ENCODE assay signal across 1 cellular context in the genomic region with DNA sequence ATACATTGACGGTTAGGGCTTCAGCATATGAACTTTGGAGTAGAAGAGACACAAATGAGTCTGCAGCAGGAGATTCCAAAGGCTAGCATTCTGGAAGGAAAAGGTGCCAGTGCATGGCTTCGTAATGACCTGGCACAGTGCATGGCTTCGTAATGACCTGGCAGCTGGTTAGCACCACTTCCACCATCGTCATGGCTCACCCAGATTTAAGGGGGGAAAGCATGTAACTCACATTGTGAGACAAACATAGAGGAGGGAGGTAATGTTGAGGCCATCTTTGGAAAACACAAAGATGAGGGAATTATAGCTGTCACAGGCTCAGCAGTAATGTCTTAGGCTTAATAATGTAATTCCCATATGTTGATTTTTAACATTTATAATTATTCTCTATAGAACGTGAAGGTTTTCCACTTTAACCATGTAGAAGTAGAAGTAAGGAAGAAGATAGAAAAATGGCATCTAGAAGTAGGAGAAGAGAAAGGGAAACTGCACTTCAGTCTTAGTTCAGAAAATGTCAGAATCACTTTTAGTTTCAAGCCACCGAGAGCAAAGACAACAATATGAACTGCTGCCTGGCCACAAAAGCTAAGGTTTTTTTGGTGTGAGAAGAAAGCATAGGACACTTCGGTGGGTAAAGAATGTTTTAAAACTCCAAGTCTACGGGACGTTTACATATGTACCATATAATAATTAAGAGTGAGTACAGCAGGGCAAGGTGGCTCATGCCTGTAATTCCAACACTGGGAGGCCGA.
TF ChIP-seq lines count a peak whose summit lies in the region.

No MANE protein-coding gene starts in this region.

TF ChIP-seq in GM23338, 12 proteins besides CTCF, POLR2A, EP300 and RAD21 (continued from another document):
- TF ChIP-seq NANOG (IDR thresholded peaks at IDR 0.05; ENCODE audit: borderline replicate concordance): no peak
- TF ChIP-seq, protein P1, sequence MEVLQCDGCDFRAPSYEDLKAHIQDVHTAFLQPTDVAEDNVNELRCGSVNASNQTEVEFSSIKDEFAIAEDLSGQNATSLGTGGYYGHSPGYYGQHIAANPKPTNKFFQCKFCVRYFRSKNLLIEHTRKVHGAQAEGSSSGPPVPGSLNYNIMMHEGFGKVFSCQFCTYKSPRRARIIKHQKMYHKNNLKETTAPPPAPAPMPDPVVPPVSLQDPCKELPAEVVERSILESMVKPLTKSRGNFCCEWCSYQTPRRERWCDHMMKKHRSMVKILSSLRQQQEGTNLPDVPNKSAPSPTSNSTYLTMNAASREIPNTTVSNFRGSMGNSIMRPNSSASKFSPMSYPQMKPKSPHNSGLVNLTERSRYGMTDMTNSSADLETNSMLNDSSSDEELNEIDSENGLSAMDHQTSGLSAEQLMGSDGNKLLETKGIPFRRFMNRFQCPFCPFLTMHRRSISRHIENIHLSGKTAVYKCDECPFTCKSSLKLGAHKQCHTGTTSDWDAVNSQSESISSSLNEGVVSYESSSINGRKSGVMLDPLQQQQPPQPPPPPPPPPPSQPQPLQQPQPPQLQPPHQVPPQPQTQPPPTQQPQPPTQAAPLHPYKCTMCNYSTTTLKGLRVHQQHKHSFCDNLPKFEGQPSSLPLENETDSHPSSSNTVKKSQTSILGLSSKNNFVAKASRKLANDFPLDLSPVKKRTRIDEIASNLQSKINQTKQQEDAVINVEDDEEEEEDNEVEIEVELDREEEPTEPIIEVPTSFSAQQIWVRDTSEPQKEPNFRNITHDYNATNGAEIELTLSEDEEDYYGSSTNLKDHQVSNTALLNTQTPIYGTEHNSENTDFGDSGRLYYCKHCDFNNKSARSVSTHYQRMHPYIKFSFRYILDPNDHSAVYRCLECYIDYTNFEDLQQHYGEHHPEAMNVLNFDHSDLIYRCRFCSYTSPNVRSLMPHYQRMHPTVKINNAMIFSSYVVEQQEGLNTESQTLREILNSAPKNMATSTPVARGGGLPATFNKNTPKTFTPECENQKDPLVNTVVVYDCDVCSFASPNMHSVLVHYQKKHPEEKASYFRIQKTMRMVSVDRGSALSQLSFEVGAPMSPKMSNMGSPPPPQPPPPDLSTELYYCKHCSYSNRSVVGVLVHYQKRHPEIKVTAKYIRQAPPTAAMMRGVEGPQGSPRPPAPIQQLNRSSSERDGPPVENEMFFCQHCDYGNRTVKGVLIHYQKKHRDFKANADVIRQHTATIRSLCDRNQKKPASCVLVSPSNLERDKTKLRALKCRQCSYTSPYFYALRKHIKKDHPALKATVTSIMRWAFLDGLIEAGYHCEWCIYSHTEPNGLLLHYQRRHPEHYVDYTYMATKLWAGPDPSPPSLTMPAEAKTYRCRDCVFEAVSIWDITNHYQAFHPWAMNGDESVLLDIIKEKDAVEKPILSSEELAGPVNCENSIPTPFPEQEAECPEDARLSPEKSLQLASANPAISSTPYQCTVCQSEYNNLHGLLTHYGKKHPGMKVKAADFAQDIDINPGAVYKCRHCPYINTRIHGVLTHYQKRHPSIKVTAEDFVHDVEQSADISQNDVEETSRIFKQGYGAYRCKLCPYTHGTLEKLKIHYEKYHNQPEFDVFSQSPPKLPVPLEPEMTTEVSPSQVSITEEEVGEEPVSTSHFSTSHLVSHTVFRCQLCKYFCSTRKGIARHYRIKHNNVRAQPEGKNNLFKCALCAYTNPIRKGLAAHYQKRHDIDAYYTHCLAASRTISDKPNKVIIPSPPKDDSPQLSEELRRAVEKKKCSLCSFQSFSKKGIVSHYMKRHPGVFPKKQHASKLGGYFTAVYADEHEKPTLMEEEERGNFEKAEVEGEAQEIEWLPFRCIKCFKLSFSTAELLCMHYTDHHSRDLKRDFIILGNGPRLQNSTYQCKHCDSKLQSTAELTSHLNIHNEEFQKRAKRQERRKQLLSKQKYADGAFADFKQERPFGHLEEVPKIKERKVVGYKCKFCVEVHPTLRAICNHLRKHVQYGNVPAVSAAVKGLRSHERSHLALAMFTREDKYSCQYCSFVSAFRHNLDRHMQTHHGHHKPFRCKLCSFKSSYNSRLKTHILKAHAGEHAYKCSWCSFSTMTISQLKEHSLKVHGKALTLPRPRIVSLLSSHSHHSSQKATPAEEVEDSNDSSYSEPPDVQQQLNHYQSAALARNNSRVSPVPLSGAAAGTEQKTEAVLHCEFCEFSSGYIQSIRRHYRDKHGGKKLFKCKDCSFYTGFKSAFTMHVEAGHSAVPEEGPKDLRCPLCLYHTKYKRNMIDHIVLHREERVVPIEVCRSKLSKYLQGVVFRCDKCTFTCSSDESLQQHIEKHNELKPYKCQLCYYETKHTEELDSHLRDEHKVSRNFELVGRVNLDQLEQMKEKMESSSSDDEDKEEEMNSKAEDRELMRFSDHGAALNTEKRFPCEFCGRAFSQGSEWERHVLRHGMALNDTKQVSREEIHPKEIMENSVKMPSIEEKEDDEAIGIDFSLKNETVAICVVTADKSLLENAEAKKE (CRISPR knock-in tag; IDR thresholded peaks at IDR 0.05): no peak
- TF ChIP-seq, protein P2, sequence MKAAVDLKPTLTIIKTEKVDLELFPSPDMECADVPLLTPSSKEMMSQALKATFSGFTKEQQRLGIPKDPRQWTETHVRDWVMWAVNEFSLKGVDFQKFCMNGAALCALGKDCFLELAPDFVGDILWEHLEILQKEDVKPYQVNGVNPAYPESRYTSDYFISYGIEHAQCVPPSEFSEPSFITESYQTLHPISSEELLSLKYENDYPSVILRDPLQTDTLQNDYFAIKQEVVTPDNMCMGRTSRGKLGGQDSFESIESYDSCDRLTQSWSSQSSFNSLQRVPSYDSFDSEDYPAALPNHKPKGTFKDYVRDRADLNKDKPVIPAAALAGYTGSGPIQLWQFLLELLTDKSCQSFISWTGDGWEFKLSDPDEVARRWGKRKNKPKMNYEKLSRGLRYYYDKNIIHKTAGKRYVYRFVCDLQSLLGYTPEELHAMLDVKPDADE (IDR thresholded peaks at IDR 0.05): no peak
- TF ChIP-seq ZNF331 (CRISPR knock-in tag; IDR thresholded peaks at IDR 0.05; ENCODE audit: low read depth): no peak
- no peak for TF ChIP-seq STAT1 (IDR thresholded peaks at IDR 0.05; ENCODE audit: unreplicated experiment)
- TF ChIP-seq JUNB (IDR thresholded peaks at IDR 0.05; ENCODE audit: unreplicated experiment): no peak
